ENCODE assay signal across 16 cellular contexts in the genomic region with DNA sequence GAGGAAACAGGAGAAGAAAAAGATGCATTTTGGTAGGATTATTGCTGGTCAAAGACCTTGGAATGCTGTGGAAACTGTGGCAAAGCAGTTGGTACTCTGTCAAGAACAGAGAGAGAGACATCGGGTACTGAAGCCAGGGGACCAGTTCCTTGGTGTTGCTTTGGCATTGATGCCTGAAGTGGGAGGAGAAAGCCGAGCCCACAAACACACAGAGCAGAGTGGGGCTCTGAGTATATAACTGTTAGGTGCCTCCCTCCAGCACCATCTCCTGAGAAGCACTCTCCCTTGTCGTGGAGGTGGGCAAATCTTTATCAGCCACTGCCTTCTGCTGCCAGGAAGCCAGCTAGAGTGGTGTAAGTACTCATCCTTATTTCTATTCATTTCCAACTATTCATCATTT. TPM values are rescaled to one million over a fixed set of nuclear protein-coding genes. Genes with fewer than 3 reads are reported as not detected.
A peak's percentile ranks its signal among the peaks of the same experiment; 100 is the strongest.
DNase-seq lines count a peak whose midpoint lies in the region; ATAC-seq, FAIRE-seq and TF ChIP-seq lines count a peak whose summit lies in the region.
"Had no signal": no experiment of that assay in that cellular context is flagged by ENCODE, and none has a peak within 500 bp of the region (broad histone marks: within the 10 kb centered on the region; RNA-seq: fewer than 3 reads in every experiment).

Gene SLC14A1, plus strand, starts transcription at position 261 of the 400 bp plus-strand sequence. CDS start 6,140 bp downstream, outside the sequence.

- H3K36me3 ChIP-seq in H1 (ENCODE audit: control insufficient read depth in 2 of 4, insufficient read depth in 4 of 4, low read length in 3 of 4) = no peaks in the 10 kb centered on the region
- no peaks in the 10 kb centered on the region for H3K36me3 ChIP-seq in lower lobe of right lung
- H3K36me3 ChIP-seq: neutrophil, upper lobe of right lung had no signal

- H2BK120ac ChIP-seq in H1 (replicated peaks; ENCODE audit: low read depth, low read length) = no peak within 1 kb of the TSS

- no peaks in the 10 kb centered on the region for H3K79me2 ChIP-seq in H1 (ENCODE audit: control insufficient read depth in 1 of 2, insufficient read depth in 2 of 2, low read length in 2 of 2)

- intact Hi-C loops in lower lobe of right lung (cut with DNase I) = no loop called here

- H3K79me1 ChIP-seq in H1 (ENCODE audit: low read depth, low read length) = no peaks in the 10 kb centered on the region

- H3K27me3 ChIP-seq in AG04450 (ENCODE audit: control insufficient read depth, insufficient read depth, low read length) = no peaks in the 10 kb centered on the region
- H3K27me3 ChIP-seq in H1 (replicated peaks in 1 of 4; ENCODE audit: control insufficient read depth in 3 of 4, extremely low read depth in 1 of 4, insufficient read depth in 3 of 4, low read length in 3 of 4) = no peaks in the 10 kb centered on the region
- H3K27me3 ChIP-seq in lower lobe of right lung (ENCODE audit: low read depth) = no peaks in the 10 kb centered on the region
- H3K27me3 ChIP-seq: neutrophil, upper lobe of right lung had no signal

- no peaks in the 10 kb centered on the region for H4K20me1 ChIP-seq in H1 (replicated peaks in 1 of 2; ENCODE audit: control insufficient read depth in 1 of 2, insufficient read depth in 2 of 2, low read length in 2 of 2)

- peak; percentile 39 for FAIRE-seq in H1 (lab: Jason Lieb, UNC)
- no peak for FAIRE-seq in frontal cortex (lab: Jason Lieb, UNC)
- FAIRE-seq: GM12878 had no signal

- POLR2A ChIA-PET in AG04450 (lab: Yijun Ruan, JAX) (no interaction called here), H1 (lab: Charles Lee; ENCODE audit: partially characterized antibody) (no interaction called here)

- no peak within 1 kb of the TSS for H2BK20ac ChIP-seq in H1 (ENCODE audit: low read length)

- 0 out of 2 replicates have a peak within 1 kb of the TSS, but pooled peaks have one; percentile 5 for H2BK12ac ChIP-seq in H1 (ENCODE audit: low read depth, low read length)

- H3K4me2 ChIP-seq in H1 (ENCODE audit: insufficient read depth in 1 of 2, low read depth in 2 of 2, low read length in 2 of 2) = no peak within 1 kb of the TSS

- H4K8ac ChIP-seq in H1 (ENCODE audit: extremely low read depth, insufficient read depth, low read length) = no peak within 1 kb of the TSS

- H3K18ac ChIP-seq in H1 (ENCODE audit: extremely low read depth, low read length) = no peak within 1 kb of the TSS

- no peak for TF ChIP-seq POLR2A in H1 (IDR thresholded peaks at IDR 0.05; ENCODE audit: control extremely low read depth in 1 of 2, low read depth in 2 of 2, low read length in 2 of 2)

- peak within 1 kb of the TSS; percentile 82; the same call in 1 of the 2 replicates for H2AFZ ChIP-seq in H1 (ENCODE audit: low read length)

- no peak within 1 kb of the TSS for H4K5ac ChIP-seq in H1 (ENCODE audit: insufficient read length, low read depth, low read length)

- ATAC-seq in lower lobe of right lung (no peak), HG03342 (IDR thresholded peaks at IDR 0.05; ENCODE audit: unreplicated experiment) (no peak)
- ATAC-seq: activated CD4-positive, CD25-positive, alpha-beta regulatory T cell treated with anti-CD3 and anti-CD28 coated beads, Interleukin-2, amount 50 U/mL, for 24 hours; GM12878; upper lobe of right lung had no signal

- H3K4me1 ChIP-seq in H1 (replicated peaks in 1 of 4; ENCODE audit: control insufficient read depth in 3 of 4, insufficient read depth in 4 of 4, low read length in 3 of 4) (peaks cover 0 to 4% (median 0%) of the 10 kb centered on the region in 4 experiments; a peak in 1 of 7 replicates), lower lobe of right lung (no peaks in the 10 kb centered on the region)
- H3K4me1 ChIP-seq: upper lobe of right lung had no signal

- no peak within 1 kb of the TSS for H3K14ac ChIP-seq in H1 (ENCODE audit: insufficient read length)

- H2BK5ac ChIP-seq in H1 (ENCODE audit: low read depth, low read length) = no peak within 1 kb of the TSS

- no peak within 1 kb of the TSS for H3K56ac ChIP-seq in H1 (replicated peaks; ENCODE audit: insufficient read length, low read depth, low read length)

- no peak within 1 kb of the TSS for H3K9ac ChIP-seq in H1 (replicated peaks in 1 of 4; ENCODE audit: extremely low read depth in 1 of 4, low read depth in 3 of 4, low read length in 3 of 4)

- TF ChIP-seq EP300 in H1 (IDR thresholded peaks at IDR 0.05; ENCODE audit: borderline replicate concordance in 1 of 2, low read depth in 2 of 2, low read length in 2 of 2) = no peak

- H2BK15ac ChIP-seq in H1 (ENCODE audit: low read length) = no peak within 1 kb of the TSS

- H3K23ac ChIP-seq in H1 (ENCODE audit: insufficient read length) = no peak within 1 kb of the TSS

- TF ChIP-seq RAD21 in H1 (IDR thresholded peaks at IDR 0.05 in 1 of 2, conservative IDR thresholded peaks at IDR 0.05 in 1 of 2; ENCODE audit: low read depth in 2 of 2, low read length in 2 of 2) = no peak

- H3K23me2 ChIP-seq in H1 (ENCODE audit: low read depth, low read length) = no peaks in the 10 kb centered on the region

- no peak within 1 kb of the TSS for H4K91ac ChIP-seq in H1 (replicated peaks; ENCODE audit: insufficient read length, low read length)

- DNase-seq in AG04450 (ENCODE audit: low read depth, low spot score) (no peak), NCI-H69 (lab: John Stamatoyannopoulos, UW) (peak; percentile 35), H1 (ENCODE audit: low read depth in 1 of 2, low spot score in 2 of 2) (no peak), lower lobe of right lung (no peak), frontal cortex (ENCODE audit: low spot score in 2 of 2) (no peak), EL (no peak), NCI-H2171 (lab: John Stamatoyannopoulos, UW) (no peak)
- DNase-seq: GOT3, mesendoderm, NCI-H187, NCI-H524 treated with DMSO at 0.1 percent for 48 hours, upper lobe of right lung had no signal

- no peak within 1 kb of the TSS for H3K4ac ChIP-seq in H1 (replicated peaks; ENCODE audit: insufficient read length, low read depth, low read length)

- no peak for TF ChIP-seq CTCF in AG04450 (IDR thresholded peaks at IDR 0.05; ENCODE audit: low read depth, low read length)
- TF ChIP-seq CTCF in H1 (IDR thresholded peaks at IDR 0.05; ENCODE audit: control extremely low read depth in 1 of 3, insufficient read depth in 1 of 3, low read depth in 1 of 3, low read length in 3 of 3) = no peak
- TF ChIP-seq CTCF in lower lobe of right lung (IDR thresholded peaks at IDR 0.05) = no peak

- CTCF ChIA-PET in AG04450 (lab: Charles Lee) (interaction anchor here (0.6 to 5.9 kb wide), 7 partner anchors 13 to 350 kb away, joined by 4 to 67 read pairs (median 10); no protein-coding TSS in a partner anchor), H1 (lab: Charles Lee; ENCODE audit: partially characterized antibody) (interaction anchor here (0.9 to 10.5 kb wide), 20 partner anchors 10 to 284 kb away, joined by 3 to 143 read pairs (median 15); no protein-coding TSS in a partner anchor)

- H3K9me3 ChIP-seq in AG04450 (ENCODE audit: control insufficient read depth, insufficient read depth, low read length) = peaks cover 5% of the 10 kb centered on the region; the same call in 1 of the 2 replicates
- no peaks in the 10 kb centered on the region for H3K9me3 ChIP-seq in H1 (ENCODE audit: insufficient read depth in 2 of 2, low read depth in 1 of 2, low read length in 1 of 2)
- no peaks in the 10 kb centered on the region for H3K9me3 ChIP-seq in lower lobe of right lung
- H3K9me3 ChIP-seq: neutrophil, upper lobe of right lung had no signal

- peak within 1 kb of the TSS; percentile 59 for H3K4me3 ChIP-seq in AG04450 (ENCODE audit: low read depth, low read length)
- H3K4me3 ChIP-seq in H1 (ENCODE audit: extremely low read depth in 1 of 4, insufficient read depth in 2 of 4, low read depth in 3 of 4, low read length in 4 of 4) = no peak within 1 kb of the TSS
- no peak within 1 kb of the TSS for H3K4me3 ChIP-seq in lower lobe of right lung
- H3K4me3 ChIP-seq: GM12878, upper lobe of right lung had no signal

- no peak within 1 kb of the TSS for H3K27ac ChIP-seq in AG04450 (ENCODE audit: low read depth, low read length)
- no peak within 1 kb of the TSS for H3K27ac ChIP-seq in H1 (ENCODE audit: low read depth, low read length)
- H3K27ac ChIP-seq in lower lobe of right lung = no peak within 1 kb of the TSS
- H3K27ac ChIP-seq: neutrophil, upper lobe of right lung had no signal

- WGBS in H1 (ENCODE audit: extremely low coverage in 1 of 2, insufficient coverage in 1 of 2, insufficient read length in 1 of 2, insufficient replicate concordance in 2 of 2, low coverage in 1 of 2, low lambda C conversion rate in 2 of 2, missing lambda C conversion rate in 1 of 2), 2 experiments = 95% methylated on average over 3 of the region's 3 CpGs; no CpG with 5 or more reads in 1 of the 2 experiments

- H2AK5ac ChIP-seq in H1 (ENCODE audit: low read depth, low read length) = no peak within 1 kb of the TSS

TF ChIP-seq in H1, 55 proteins besides CTCF, POLR2A, EP300 and RAD21 (continues in another document):
- TF ChIP-seq, protein P1, sequence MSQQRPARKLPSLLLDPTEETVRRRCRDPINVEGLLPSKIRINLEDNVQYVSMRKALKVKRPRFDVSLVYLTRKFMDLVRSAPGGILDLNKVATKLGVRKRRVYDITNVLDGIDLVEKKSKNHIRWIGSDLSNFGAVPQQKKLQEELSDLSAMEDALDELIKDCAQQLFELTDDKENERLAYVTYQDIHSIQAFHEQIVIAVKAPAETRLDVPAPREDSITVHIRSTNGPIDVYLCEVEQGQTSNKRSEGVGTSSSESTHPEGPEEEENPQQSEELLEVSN (IDR thresholded peaks at IDR 0.05) = no peak

RNA-seq across cellular contexts. Expression of gene SLC14A1, which starts in this region (rescaled TPM):
- 73.9 and 80.5 TPM in 2 replicates for polyA plus RNA-seq in AG04450 (2011; rRNA removed)
- polyA minus RNA-seq in AG04450 (2011; rRNA and poly(A)+ RNA removed) = 87.7 and 104 TPM in 2 replicates
- not detected in 2 replicates for total RNA-seq in H1 (2021; fragmentation: NEBNext Ultra II Directional; extraction: Animal tissue kit (Norgen Biotek cat#: 25700))
- polyA plus RNA-seq in H1 (2011; rRNA removed) = 0.18 and 0.25 TPM in 2 replicates
- 0.12 TPM for polyA plus RNA-seq in H1 (2011; cell fraction: cytosol; rRNA removed)
- polyA plus RNA-seq in H1 (2011; cell fraction: nucleus; rRNA removed) = 0.51 TPM
- polyA plus RNA-seq in H1 (2012, experiment 1 of 2) = 0.04 to 0.39 TPM (median 0.06 TPM) in 3 of 4 replicates, not detected in the other
- not detected for polyA plus RNA-seq in H1 (2012, experiment 2 of 2)
- polyA plus RNA-seq in H1 (2013, experiment 1 of 2) = 0.08 TPM
- polyA plus RNA-seq in H1 (2013, experiment 2 of 2) = 0.07 TPM
- 0.32 TPM in 1 of 2 replicates, not detected in the other for polyA minus RNA-seq in H1 (2011; rRNA and poly(A)+ RNA removed)
- not detected for polyA minus RNA-seq in H1 (2011; cell fraction: cytosol; rRNA and poly(A)+ RNA removed)
- not detected for polyA minus RNA-seq in H1 (2011; cell fraction: nucleus; rRNA and poly(A)+ RNA removed)
- total RNA-seq in lower lobe of right lung = 21.8 TPM
- total RNA-seq in frontal cortex = 3.7 TPM

Comparison
In these comparisons a context has a peak if more than half of its experiments do, and no peak if none do; other contexts are left out.
1. RNA of gene SLC14A1 (polyA plus RNA-seq): 73.9 to 80.5 TPM in AG04450; 0.04 to 0.51 TPM in H1; every median in the first group is over 10 times any median in the second.